27 cellular contexts compared by ENCODE assay signal in the genomic region with DNA sequence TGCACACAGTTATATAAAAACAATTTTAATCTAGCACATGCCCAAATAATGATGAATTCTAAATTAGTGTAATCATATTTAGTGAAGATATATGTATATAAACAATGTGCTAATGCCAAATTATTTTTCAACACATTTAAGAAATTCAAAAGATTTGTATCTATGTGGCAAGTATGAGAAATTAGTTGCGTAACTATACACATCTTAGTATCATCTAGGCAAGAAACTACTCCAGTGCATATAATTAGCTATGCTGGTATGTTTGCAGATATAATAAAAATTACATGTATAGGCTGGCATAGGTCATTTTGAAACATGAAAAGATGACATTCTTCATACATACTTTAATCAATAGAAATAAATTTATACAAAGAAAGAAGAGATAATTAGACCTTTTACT.
"Had no signal": no experiment of that assay in that cellular context is flagged by ENCODE, and none has a peak within 500 bp of the region (broad histone marks: within the 10 kb centered on the region; RNA-seq: fewer than 3 reads in every experiment).

No MANE protein-coding gene starts in this region.

- H3K36me3 ChIP-seq: stomach, suprapubic skin, thoracic aorta, thyroid gland, tibial artery, tibial nerve, transverse colon, upper lobe of left lung, upper lobe of right lung, uterus, vagina had no signal

- H3K4me1 ChIP-seq: stomach, suprapubic skin, testis, thyroid gland, tibial artery, tibial nerve, transverse colon, upper lobe of left lung, upper lobe of right lung, uterus, vagina had no signal

- H3K4me3 ChIP-seq: stomach, suprapubic skin, testis, thoracic aorta, thyroid gland, tibial artery, tibial nerve, transverse colon, upper lobe of left lung, upper lobe of right lung, uterus, vagina had no signal

- FAIRE-seq: urothelium cell line had no signal

- H3K27me3 ChIP-seq: stomach, suprapubic skin, testis, thyroid gland, tibial artery, tibial nerve, transverse colon, upper lobe of left lung, upper lobe of right lung, uterus, vagina had no signal

- H3K9me3 ChIP-seq: stomach, suprapubic skin, testis, thoracic aorta, thyroid gland, tibial artery, tibial nerve, transverse colon, upper lobe of left lung, upper lobe of right lung, uterus, vagina had no signal

- DNase-seq: stimulated activated CD4-positive, alpha-beta T cell treated with anti-CD3 and anti-CD28 coated beads, Interleukin-2, amount 100 ng/mL, for 48 hours; stimulated activated CD4-positive, alpha-beta T cell treated with anti-CD3 and anti-CD28 coated beads, Interleukin-4, amount 100 ng/mL, for 1 hour; stimulated activated CD4-positive, alpha-beta T cell treated with anti-CD3 and anti-CD28 coated beads, Interleukin-4, amount 100 ng/mL, for 24 hours; stimulated activated CD4-positive, alpha-beta T cell treated with anti-CD3 and anti-CD28 coated beads, Interleukin-4, amount 100 ng/mL, for 4 hours; stimulated activated CD8-positive, alpha-beta memory T cell treated with anti-CD3 and anti-CD28 coated beads, Interleukin-4, amount 100 ng/mL, for 48 hours; stimulated activated naive B cell treated with anti-CD40 and anti-IgM and Interleukin-4, amounts not matched to agents 10 μg/mL and 1 μg/mL and 100 μg/mL, for 72 hours; stimulated activated naive CD4-positive, alpha-beta T cell; stimulated activated naive CD4-positive, alpha-beta T cell treated with Interleukin-2 at 50 U/mL for 16 hours; stimulated activated naive CD8-positive, alpha-beta T cell treated with anti-CD3 and anti-CD28 coated beads, Interleukin-15, amount 100 ng/mL, for 72 hours; stimulated activated naive CD8-positive, alpha-beta T cell treated with anti-CD3 and anti-CD28 coated beads, Interleukin-15, Interleukin-2, amounts not matched to agents 100 U/mL and 50 U/mL, for 24 hours; stomach; substantia nigra; testis; thyroid gland; tibial artery; transverse colon; trophoblast cell; upper lobe of left lung; upper lobe of right lung; uterus had no signal

- H3K27ac ChIP-seq: stomach, suprapubic skin, testis, thoracic aorta, thyroid gland, tibial artery, tibial nerve, transverse colon, upper lobe of left lung, upper lobe of right lung, uterus, vagina had no signal

- ATAC-seq: stimulated activated effector memory CD8-positive, alpha-beta T cell treated with anti-CD3 and anti-CD28 coated beads, Interleukin-12 subunit alpha, Interleukin-12 subunit beta, amount 100 ng/mL, for 72 hours; stimulated activated memory B cell treated with anti-CD40 and anti-IgM and Interleukin-4, amounts not matched to agents 10 μg/mL and 1 μg/mL and 100 μg/mL, for 72 hours; stimulated activated naive B cell treated with anti-CD40 and anti-IgM and Interleukin-4, amounts not matched to agents 10 μg/mL and 1 μg/mL and 100 μg/mL, for 72 hours; stimulated activated naive CD8-positive, alpha-beta T cell treated with anti-CD3 and anti-CD28 coated beads, Interleukin-15, amount 100 ng/mL, for 72 hours; stimulated activated naive CD8-positive, alpha-beta T cell treated with anti-CD3 and anti-CD28 coated beads, Interleukin-15, Interleukin-2, amounts not matched to agents 100 U/mL and 50 U/mL, for 24 hours; upper lobe of right lung had no signal
